ENCODE assay signal across 8 cellular contexts in genomic region chr19:10118960-10119359, GRCh38. TPM values are rescaled to one million over a fixed set of nuclear protein-coding genes. Genes with fewer than 3 reads are reported as not detected.
DNase-seq lines count a peak whose midpoint lies in the region; ATAC-seq, FAIRE-seq and TF ChIP-seq lines count a peak whose summit lies in the region.

No MANE protein-coding gene starts in this region.

- H3K4me1 ChIP-seq in left ventricle myocardium inferior, result peaks cover 34% of the 10 kb centered on the region
- H3K4me1 ChIP-seq in astrocyte (ENCODE audit: insufficient read depth, low read length), result peaks cover 13% of the 10 kb centered on the region
- H3K4me1 ChIP-seq in vagina, result peaks cover 35% of the 10 kb centered on the region

- H3K27me3 Mint-ChIP-seq in astrocyte (ENCODE audit: low read depth, unreplicated experiment) (no peaks in the 10 kb centered on the region), memory B cell (no peaks in the 10 kb centered on the region)

- no peak for TF ChIP-seq POLR2A in vagina (IDR thresholded peaks at IDR 0.05)

- intact Hi-C loops in left ventricle myocardium inferior (cut with micrococcal nuclease), result no loop called here
- intact Hi-C loops in left ventricle myocardium superior (cut with micrococcal nuclease), result no loop called here
- intact Hi-C loops in vagina (cut with DNase I), result no loop called here

- H3K36me3 Mint-ChIP-seq in astrocyte (ENCODE audit: low read depth, unreplicated experiment), result peaks cover 7% of the 10 kb centered on the region
- H3K36me3 Mint-ChIP-seq in memory B cell, result peaks cover 8% of the 10 kb centered on the region

- DNase-seq in left ventricle myocardium inferior (no peak), left ventricle myocardium superior (no peak), astrocyte (ENCODE audit: low read depth) (no peak), memory B cell (ENCODE audit: low spot score in 2 of 2) (no peak), vagina (ENCODE audit: extremely low spot score in 2 of 2) (no peak), NCI-H774 (lab: John Stamatoyannopoulos, UW) (no peak), NCI-H1105 (lab: John Stamatoyannopoulos, UW) (no peak)

- H3K9me3 Mint-ChIP-seq in astrocyte (ENCODE audit: unreplicated experiment), result no peaks in the 10 kb centered on the region
- H3K9me3 Mint-ChIP-seq in memory B cell, result no peaks in the 10 kb centered on the region

- peaks cover 45% of the 10 kb centered on the region for H4K20me1 ChIP-seq in astrocyte (ENCODE audit: insufficient read depth, low read length)

- H3K27ac Mint-ChIP-seq in astrocyte (ENCODE audit: unreplicated experiment), result peak overlapping the region; percentile 89
- peak overlapping the region; percentile 86 for H3K27ac Mint-ChIP-seq in memory B cell

- H3K27me3 ChIP-seq in left ventricle myocardium inferior (ENCODE audit: low read depth) (no peaks in the 10 kb centered on the region), astrocyte (ENCODE audit: insufficient read depth, low read length) (no peaks in the 10 kb centered on the region), vagina (no peaks in the 10 kb centered on the region)

- no peak for FAIRE-seq in astrocyte (lab: Jason Lieb, UNC)

- H3K27ac ChIP-seq in left ventricle myocardium inferior (replicated peaks) (peak overlapping the region; percentile 72), astrocyte (ENCODE audit: low read depth, low read length) (peak overlapping the region; percentile 85), vagina (peak overlapping the region; percentile 75)

- peak overlapping the region; percentile 95 for H3K4me2 ChIP-seq in astrocyte (ENCODE audit: low read length)

- no peak overlapping the region for H2AFZ ChIP-seq in astrocyte (ENCODE audit: low read depth, low read length)

- H3K4me3 ChIP-seq in left ventricle myocardium inferior (peak overlapping the region; percentile 84), astrocyte (ENCODE audit: insufficient read depth, low read depth, low read length) (peak overlapping the region; percentile 83), vagina (peak overlapping the region; percentile 75 to 99)

- H3K9ac ChIP-seq in astrocyte (ENCODE audit: low read length), result peak overlapping the region; percentile 99

- H3K4me1 Mint-ChIP-seq in astrocyte (ENCODE audit: low read depth, unreplicated experiment) (peaks cover 7% of the 10 kb centered on the region), memory B cell (peaks cover 8% of the 10 kb centered on the region)

- no peak for ATAC-seq in left ventricle myocardium superior
- ATAC-seq in memory B cell (ENCODE audit: low read depth), result no peak
- ATAC-seq in GM18867 (IDR thresholded peaks at IDR 0.05; ENCODE audit: unreplicated experiment), result no peak

- no peaks in the 10 kb centered on the region for H3K9me3 ChIP-seq in left ventricle myocardium inferior (replicated peaks)
- no peaks in the 10 kb centered on the region for H3K9me3 ChIP-seq in astrocyte (ENCODE audit: insufficient read depth, low read depth, low read length)
- no peaks in the 10 kb centered on the region for H3K9me3 ChIP-seq in vagina

- H3K4me3 Mint-ChIP-seq in astrocyte (ENCODE audit: unreplicated experiment), result peak overlapping the region; percentile 91
- peak overlapping the region; percentile 94 for H3K4me3 Mint-ChIP-seq in memory B cell

- TF ChIP-seq CTCF in left ventricle myocardium inferior (IDR thresholded peaks at IDR 0.05; ENCODE audit: borderline replicate concordance), result no peak
- no peak for TF ChIP-seq CTCF in astrocyte (IDR thresholded peaks at IDR 0.05; ENCODE audit: insufficient read depth, low read depth, low read length)
- TF ChIP-seq CTCF in vagina (IDR thresholded peaks at IDR 0.05), result no peak

- peaks cover 36% of the 10 kb centered on the region for H3K79me2 ChIP-seq in astrocyte (ENCODE audit: insufficient read depth, low read length)

- H3K36me3 ChIP-seq in left ventricle myocardium inferior (peaks cover 41% of the 10 kb centered on the region), astrocyte (ENCODE audit: insufficient read depth, low read length) (peaks cover 3% of the 10 kb centered on the region), vagina (peaks cover 0 to 37% of the 10 kb centered on the region in 2 donors)

RNA-seq across cellular contexts. Expression of gene EIF3G, which starts 0.7 kb away (rescaled TPM):
- total RNA-seq in left ventricle myocardium inferior (172 TPM), left ventricle myocardium superior (179 TPM), astrocyte (207 and 215 TPM in 2 replicates), vagina (249 TPM)

RNA-seq across cellular contexts. Expression of gene P2RY11, which starts 7.5 kb away (rescaled TPM):
- 4.1 TPM for total RNA-seq in left ventricle myocardium inferior
- 4.2 TPM for total RNA-seq in left ventricle myocardium superior
- 19.3 and 22.8 TPM in 2 replicates for total RNA-seq in astrocyte
- total RNA-seq in vagina, result 9.1 TPM

RNA-seq across cellular contexts. Expression of gene PPAN, which starts 12.8 kb away (rescaled TPM):
- total RNA-seq in left ventricle myocardium inferior (23.6 TPM), left ventricle myocardium superior (21.4 TPM), astrocyte (54.2 and 55.6 TPM in 2 replicates), vagina (55.2 TPM)

RNA-seq across cellular contexts. Expression of gene ANGPTL6, which starts 16.5 kb away (rescaled TPM):
- total RNA-seq in left ventricle myocardium inferior (not detected), left ventricle myocardium superior (not detected), astrocyte (0.24 TPM in 1 of 2 replicates, not detected in the other), vagina (not detected)

RNA-seq across cellular contexts. Expression of gene SHFL, which starts 32.8 kb away (rescaled TPM):
- 9.1 TPM for total RNA-seq in left ventricle myocardium inferior
- total RNA-seq in left ventricle myocardium superior, result 8.2 TPM
- total RNA-seq in astrocyte, result 73.5 and 86.8 TPM in 2 replicates
- 46.9 TPM for total RNA-seq in vagina
